1 cellular context compared by ENCODE assay signal in the genomic region with DNA sequence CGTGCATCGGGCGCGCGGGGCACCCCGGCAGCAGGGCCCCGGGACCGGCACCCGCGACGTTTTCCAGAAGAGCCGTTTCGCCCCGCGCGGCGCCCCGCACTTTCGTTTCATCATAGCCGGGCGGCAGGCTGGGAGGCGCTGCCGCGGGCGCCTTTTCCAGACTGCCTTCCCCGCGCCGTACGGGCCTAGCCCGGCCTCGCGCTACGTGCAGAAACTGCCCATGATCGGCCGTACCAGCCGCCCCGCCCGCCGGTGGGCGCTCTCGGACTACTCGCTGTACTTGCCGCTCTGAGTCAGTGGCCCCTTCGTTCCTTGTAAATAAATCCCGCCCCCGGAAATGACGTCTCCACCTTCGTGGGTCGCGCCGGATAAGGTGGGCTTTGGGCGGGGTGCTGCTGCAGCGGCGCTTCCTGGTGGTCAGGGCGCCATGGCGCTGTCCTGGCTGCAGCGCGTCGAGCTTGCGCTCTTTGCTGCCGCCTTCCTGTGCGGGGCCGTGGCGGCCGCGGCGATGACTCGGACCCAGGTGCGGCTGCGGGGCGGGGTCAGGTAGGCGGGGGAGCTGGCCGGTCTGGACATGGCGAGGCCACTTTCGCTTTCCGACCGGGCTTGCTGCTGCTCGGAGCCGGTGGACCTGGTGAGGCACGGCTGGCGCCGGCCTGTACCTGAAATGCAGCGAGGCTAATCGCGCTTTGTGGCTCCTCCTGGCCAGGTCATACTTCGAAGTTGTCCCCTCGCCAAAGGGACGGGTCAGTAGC.
TF ChIP-seq lines count a peak whose summit lies in the region.

A gene with protein sequence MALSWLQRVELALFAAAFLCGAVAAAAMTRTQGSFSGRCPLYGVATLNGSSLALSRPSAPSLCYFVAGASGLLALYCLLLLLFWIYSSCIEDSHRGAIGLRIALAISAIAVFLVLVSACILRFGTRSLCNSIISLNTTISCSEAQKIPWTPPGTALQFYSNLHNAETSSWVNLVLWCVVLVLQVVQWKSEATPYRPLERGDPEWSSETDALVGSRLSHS (plus strand): TSS at position 398 of the 755 bp plus-strand sequence. CDS start 30 bp downstream, at position 428.

TF ChIP-seq in HepG2, 621 proteins besides CTCF, POLR2A, EP300 and RAD21 (continued from another document and continues in another):
- peak; percentile 97 for TF ChIP-seq RBFOX2 (IDR thresholded peaks at IDR 0.05; ENCODE audit: low read depth, low read length)
- TF ChIP-seq KLF13 (CRISPR knock-in tag; IDR thresholded peaks at IDR 0.05) = peak; percentile 31; the same call in 1 of the 2 replicates
- TF ChIP-seq, protein P1, sequence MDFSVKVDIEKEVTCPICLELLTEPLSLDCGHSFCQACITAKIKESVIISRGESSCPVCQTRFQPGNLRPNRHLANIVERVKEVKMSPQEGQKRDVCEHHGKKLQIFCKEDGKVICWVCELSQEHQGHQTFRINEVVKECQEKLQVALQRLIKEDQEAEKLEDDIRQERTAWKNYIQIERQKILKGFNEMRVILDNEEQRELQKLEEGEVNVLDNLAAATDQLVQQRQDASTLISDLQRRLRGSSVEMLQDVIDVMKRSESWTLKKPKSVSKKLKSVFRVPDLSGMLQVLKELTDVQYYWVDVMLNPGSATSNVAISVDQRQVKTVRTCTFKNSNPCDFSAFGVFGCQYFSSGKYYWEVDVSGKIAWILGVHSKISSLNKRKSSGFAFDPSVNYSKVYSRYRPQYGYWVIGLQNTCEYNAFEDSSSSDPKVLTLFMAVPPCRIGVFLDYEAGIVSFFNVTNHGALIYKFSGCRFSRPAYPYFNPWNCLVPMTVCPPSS (IDR thresholded peaks at IDR 0.05) = no peak
- TF ChIP-seq ZNF605 (CRISPR knock-in tag; IDR thresholded peaks at IDR 0.05) = no peak; the same call in 1 of the 2 replicates
- TF ChIP-seq EZH2 (conservative IDR thresholded peaks at IDR 0.05; ENCODE audit: low read depth, low read length) = no peak
- TF ChIP-seq, protein P2, sequence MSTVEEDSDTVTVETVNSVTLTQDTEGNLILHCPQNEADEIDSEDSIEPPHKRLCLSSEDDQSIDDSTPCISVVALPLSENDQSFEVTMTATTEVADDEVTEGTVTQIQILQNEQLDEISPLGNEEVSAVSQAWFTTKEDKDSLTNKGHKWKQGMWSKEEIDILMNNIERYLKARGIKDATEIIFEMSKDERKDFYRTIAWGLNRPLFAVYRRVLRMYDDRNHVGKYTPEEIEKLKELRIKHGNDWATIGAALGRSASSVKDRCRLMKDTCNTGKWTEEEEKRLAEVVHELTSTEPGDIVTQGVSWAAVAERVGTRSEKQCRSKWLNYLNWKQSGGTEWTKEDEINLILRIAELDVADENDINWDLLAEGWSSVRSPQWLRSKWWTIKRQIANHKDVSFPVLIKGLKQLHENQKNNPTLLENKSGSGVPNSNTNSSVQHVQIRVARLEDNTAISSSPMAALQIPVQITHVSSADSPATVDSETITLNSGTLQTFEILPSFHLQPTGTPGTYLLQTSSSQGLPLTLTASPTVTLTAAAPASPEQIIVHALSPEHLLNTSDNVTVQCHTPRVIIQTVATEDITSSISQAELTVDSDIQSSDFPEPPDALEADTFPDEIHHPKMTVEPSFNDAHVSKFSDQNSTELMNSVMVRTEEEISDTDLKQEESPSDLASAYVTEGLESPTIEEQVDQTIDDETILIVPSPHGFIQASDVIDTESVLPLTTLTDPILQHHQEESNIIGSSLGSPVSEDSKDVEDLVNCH (CRISPR knock-in tag; IDR thresholded peaks at IDR 0.05) = peak; percentile 92; the same call in 1 of the 2 replicates
- TF ChIP-seq ZNF598 (CRISPR knock-in tag; IDR thresholded peaks at IDR 0.05; ENCODE audit: borderline replicate concordance) = peak; percentile 78; the same call in 1 of the 2 replicates
- peak; percentile 89 for TF ChIP-seq DMAP1 (CRISPR knock-in tag; IDR thresholded peaks at IDR 0.05)
- peak; percentile 89 for TF ChIP-seq ZNF274 (CRISPR knock-in tag; IDR thresholded peaks at IDR 0.05)
- TF ChIP-seq, protein P3, sequence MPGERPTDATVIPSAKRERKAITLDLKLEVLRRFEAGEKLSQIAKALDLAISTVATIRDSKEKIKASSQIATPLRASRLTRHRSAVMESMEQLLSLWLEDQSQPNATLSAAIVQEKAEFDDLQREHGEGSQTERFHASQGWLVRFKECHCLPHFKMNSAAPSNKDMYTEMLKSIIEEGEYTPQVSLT (CRISPR knock-in tag; IDR thresholded peaks at IDR 0.05; ENCODE audit: borderline replicate concordance, low read depth) = no peak
- 0 out of 2 replicates have a peak, but pooled peaks have one; percentile 21 for TF ChIP-seq GPN1 (CRISPR knock-in tag; IDR thresholded peaks at IDR 0.05; ENCODE audit: borderline replicate concordance)
- TF ChIP-seq, protein P4, sequence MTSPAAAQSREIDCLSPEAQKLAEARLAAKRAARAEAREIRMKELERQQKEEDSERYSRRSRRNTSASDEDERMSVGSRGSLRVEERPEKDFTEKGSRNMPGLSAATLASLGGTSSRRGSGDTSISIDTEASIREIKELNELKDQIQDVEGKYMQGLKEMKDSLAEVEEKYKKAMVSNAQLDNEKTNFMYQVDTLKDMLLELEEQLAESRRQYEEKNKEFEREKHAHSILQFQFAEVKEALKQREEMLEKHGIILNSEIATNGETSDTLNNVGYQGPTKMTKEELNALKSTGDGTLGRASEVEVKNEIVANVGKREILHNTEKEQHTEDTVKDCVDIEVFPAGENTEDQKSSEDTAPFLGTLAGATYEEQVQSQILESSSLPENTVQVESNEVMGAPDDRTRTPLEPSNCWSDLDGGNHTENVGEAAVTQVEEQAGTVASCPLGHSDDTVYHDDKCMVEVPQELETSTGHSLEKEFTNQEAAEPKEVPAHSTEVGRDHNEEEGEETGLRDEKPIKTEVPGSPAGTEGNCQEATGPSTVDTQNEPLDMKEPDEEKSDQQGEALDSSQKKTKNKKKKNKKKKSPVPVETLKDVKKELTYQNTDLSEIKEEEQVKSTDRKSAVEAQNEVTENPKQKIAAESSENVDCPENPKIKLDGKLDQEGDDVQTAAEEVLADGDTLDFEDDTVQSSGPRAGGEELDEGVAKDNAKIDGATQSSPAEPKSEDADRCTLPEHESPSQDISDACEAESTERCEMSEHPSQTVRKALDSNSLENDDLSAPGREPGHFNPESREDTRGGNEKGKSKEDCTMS (CRISPR knock-in tag; conservative IDR thresholded peaks at IDR 0.05) = no peak
- TF ChIP-seq ZMAT3 (CRISPR knock-in tag; conservative IDR thresholded peaks at IDR 0.05) = peak; percentile 94
- TF ChIP-seq NFE2L1 (CRISPR knock-in tag; IDR thresholded peaks at IDR 0.05; ENCODE audit: borderline replicate concordance) = 0 out of 2 replicates have a peak, but pooled peaks have one; percentile 51
- TF ChIP-seq PAWR (CRISPR knock-in tag; IDR thresholded peaks at IDR 0.05; ENCODE audit: borderline replicate concordance) = no peak
- TF ChIP-seq ZNF510 (CRISPR knock-in tag; IDR thresholded peaks at IDR 0.05; ENCODE audit: low read depth) = peak; percentile 96; the same call in 1 of the 2 replicates
- 0 out of 2 replicates have a peak, but pooled peaks have one; percentile 62 for TF ChIP-seq NFKBIZ (CRISPR knock-in tag; IDR thresholded peaks at IDR 0.05)
- TF ChIP-seq, protein P5, sequence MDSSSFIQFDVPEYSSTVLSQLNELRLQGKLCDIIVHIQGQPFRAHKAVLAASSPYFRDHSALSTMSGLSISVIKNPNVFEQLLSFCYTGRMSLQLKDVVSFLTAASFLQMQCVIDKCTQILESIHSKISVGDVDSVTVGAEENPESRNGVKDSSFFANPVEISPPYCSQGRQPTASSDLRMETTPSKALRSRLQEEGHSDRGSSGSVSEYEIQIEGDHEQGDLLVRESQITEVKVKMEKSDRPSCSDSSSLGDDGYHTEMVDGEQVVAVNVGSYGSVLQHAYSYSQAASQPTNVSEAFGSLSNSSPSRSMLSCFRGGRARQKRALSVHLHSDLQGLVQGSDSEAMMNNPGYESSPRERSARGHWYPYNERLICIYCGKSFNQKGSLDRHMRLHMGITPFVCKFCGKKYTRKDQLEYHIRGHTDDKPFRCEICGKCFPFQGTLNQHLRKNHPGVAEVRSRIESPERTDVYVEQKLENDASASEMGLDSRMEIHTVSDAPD (CRISPR knock-in tag; IDR thresholded peaks at IDR 0.05) = peak; percentile 85; the same call in 1 of the 2 replicates
- peak; percentile 96 for TF ChIP-seq REPIN1 (CRISPR knock-in tag; IDR thresholded peaks at IDR 0.05; ENCODE audit: borderline replicate concordance, low read depth)
- TF ChIP-seq TBP (CRISPR knock-in tag; IDR thresholded peaks at IDR 0.05) = peak; percentile 28; the same call in 1 of the 2 replicates
- no peak for TF ChIP-seq ADNP (CRISPR knock-in tag; IDR thresholded peaks at IDR 0.05)
- TF ChIP-seq TCF7L2 (IDR thresholded peaks at IDR 0.05; ENCODE audit: low read depth, low read length) = no peak
- TF ChIP-seq TAF15 (IDR thresholded peaks at IDR 0.05; ENCODE audit: low read depth, low read length, poor library complexity, severe bottlenecking) = no peak
- TF ChIP-seq ELF4 (CRISPR knock-in tag; IDR thresholded peaks at IDR 0.05; ENCODE audit: borderline replicate concordance) = peak; percentile 71
- TF ChIP-seq, protein P6, sequence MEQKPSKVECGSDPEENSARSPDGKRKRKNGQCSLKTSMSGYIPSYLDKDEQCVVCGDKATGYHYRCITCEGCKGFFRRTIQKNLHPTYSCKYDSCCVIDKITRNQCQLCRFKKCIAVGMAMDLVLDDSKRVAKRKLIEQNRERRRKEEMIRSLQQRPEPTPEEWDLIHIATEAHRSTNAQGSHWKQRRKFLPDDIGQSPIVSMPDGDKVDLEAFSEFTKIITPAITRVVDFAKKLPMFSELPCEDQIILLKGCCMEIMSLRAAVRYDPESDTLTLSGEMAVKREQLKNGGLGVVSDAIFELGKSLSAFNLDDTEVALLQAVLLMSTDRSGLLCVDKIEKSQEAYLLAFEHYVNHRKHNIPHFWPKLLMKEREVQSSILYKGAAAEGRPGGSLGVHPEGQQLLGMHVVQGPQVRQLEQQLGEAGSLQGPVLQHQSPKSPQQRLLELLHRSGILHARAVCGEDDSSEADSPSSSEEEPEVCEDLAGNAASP (CRISPR knock-in tag; IDR thresholded peaks at IDR 0.05; ENCODE audit: borderline replicate concordance) = peak; percentile 38; the same call in 1 of the 2 replicates
- TF ChIP-seq, protein P7, sequence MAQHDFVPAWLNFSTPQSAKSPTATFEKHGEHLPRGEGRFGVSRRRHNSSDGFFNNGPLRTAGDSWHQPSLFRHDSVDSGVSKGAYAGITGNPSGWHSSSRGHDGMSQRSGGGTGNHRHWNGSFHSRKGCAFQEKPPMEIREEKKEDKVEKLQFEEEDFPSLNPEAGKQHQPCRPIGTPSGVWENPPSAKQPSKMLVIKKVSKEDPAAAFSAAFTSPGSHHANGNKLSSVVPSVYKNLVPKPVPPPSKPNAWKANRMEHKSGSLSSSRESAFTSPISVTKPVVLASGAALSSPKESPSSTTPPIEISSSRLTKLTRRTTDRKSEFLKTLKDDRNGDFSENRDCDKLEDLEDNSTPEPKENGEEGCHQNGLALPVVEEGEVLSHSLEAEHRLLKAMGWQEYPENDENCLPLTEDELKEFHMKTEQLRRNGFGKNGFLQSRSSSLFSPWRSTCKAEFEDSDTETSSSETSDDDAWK (CRISPR knock-in tag; IDR thresholded peaks at IDR 0.05) = no peak
- TF ChIP-seq, protein P8, sequence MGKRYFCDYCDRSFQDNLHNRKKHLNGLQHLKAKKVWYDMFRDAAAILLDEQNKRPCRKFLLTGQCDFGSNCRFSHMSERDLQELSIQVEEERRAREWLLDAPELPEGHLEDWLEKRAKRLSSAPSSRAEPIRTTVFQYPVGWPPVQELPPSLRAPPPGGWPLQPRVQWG (CRISPR knock-in tag; IDR thresholded peaks at IDR 0.05; ENCODE audit: borderline replicate concordance, low read depth) = no peak
- peak; percentile 98 for TF ChIP-seq GABPB1 (CRISPR knock-in tag; IDR thresholded peaks at IDR 0.05)
- peak; percentile 99 for TF ChIP-seq SAFB2 (CRISPR knock-in tag; IDR thresholded peaks at IDR 0.05; ENCODE audit: borderline replicate concordance, low read depth)
- TF ChIP-seq KLF16 (CRISPR knock-in tag; IDR thresholded peaks at IDR 0.05) = peak; percentile 35 to 42; a peak in 1 of 4 replicates
- peak; percentile 77; the same call in 1 of the 2 replicates for TF ChIP-seq ZKSCAN8 (CRISPR knock-in tag; IDR thresholded peaks at IDR 0.05; ENCODE audit: borderline replicate concordance)
- peak; percentile 95 for TF ChIP-seq SSRP1 (CRISPR knock-in tag; IDR thresholded peaks at IDR 0.05)
- no peak for TF ChIP-seq NR2F2 (IDR thresholded peaks at IDR 0.05; ENCODE audit: borderline replicate concordance, low read depth)
- TF ChIP-seq MAFK (conservative IDR thresholded peaks at IDR 0.05 in 1 of 2, IDR thresholded peaks at IDR 0.05 in 1 of 2; ENCODE audit: low read length in 2 of 2) = no peak
- peak; percentile 93 for TF ChIP-seq PHF8 (CRISPR knock-in tag; IDR thresholded peaks at IDR 0.05)
- TF ChIP-seq HDAC6 (IDR thresholded peaks at IDR 0.05; ENCODE audit: low read depth, low read length) = no peak
- no peak for TF ChIP-seq NPAS2 (CRISPR knock-in tag; IDR thresholded peaks at IDR 0.05; ENCODE audit: borderline replicate concordance)
- TF ChIP-seq, protein P9, sequence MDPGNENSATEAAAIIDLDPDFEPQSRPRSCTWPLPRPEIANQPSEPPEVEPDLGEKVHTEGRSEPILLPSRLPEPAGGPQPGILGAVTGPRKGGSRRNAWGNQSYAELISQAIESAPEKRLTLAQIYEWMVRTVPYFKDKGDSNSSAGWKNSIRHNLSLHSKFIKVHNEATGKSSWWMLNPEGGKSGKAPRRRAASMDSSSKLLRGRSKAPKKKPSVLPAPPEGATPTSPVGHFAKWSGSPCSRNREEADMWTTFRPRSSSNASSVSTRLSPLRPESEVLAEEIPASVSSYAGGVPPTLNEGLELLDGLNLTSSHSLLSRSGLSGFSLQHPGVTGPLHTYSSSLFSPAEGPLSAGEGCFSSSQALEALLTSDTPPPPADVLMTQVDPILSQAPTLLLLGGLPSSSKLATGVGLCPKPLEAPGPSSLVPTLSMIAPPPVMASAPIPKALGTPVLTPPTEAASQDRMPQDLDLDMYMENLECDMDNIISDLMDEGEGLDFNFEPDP (CRISPR knock-in tag; conservative IDR thresholded peaks at IDR 0.05) = no peak
- TF ChIP-seq SYNCRIP (IDR thresholded peaks at IDR 0.05; ENCODE audit: insufficient read depth, low read depth, low read length) = no peak
- TF ChIP-seq FLYWCH1 (CRISPR knock-in tag; IDR thresholded peaks at IDR 0.05) = 0 out of 2 replicates have a peak, but pooled peaks have one; percentile 86
- TF ChIP-seq ZNF326 (CRISPR knock-in tag; IDR thresholded peaks at IDR 0.05; ENCODE audit: borderline replicate concordance) = no peak
- TF ChIP-seq ZNF567 (CRISPR knock-in tag; IDR thresholded peaks at IDR 0.05; ENCODE audit: borderline replicate concordance) = no peak
- TF ChIP-seq, protein P10, sequence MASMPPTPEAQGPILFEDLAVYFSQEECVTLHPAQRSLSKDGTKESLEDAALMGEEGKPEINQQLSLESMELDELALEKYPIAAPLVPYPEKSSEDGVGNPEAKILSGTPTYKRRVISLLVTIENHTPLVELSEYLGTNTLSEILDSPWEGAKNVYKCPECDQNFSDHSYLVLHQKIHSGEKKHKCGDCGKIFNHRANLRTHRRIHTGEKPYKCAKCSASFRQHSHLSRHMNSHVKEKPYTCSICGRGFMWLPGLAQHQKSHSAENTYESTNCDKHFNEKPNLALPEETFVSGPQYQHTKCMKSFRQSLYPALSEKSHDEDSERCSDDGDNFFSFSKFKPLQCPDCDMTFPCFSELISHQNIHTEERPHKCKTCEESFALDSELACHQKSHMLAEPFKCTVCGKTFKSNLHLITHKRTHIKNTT (CRISPR knock-in tag; IDR thresholded peaks at IDR 0.05) = no peak
- TF ChIP-seq HNRNPUL1 (IDR thresholded peaks at IDR 0.05; ENCODE audit: low read depth, low read length) = peak; percentile 34; the same call in 1 of the 2 replicates
- TF ChIP-seq ESRRA (CRISPR knock-in tag; IDR thresholded peaks at IDR 0.05; ENCODE audit: low read depth) = peak; percentile 77
- no peak for TF ChIP-seq ZNF720 (CRISPR knock-in tag; IDR thresholded peaks at IDR 0.05)
